Comparison of ENCODE assay signal across 7 cellular contexts in genomic region chr11:119149371-119150275, GRCh38. TPM values are rescaled to one million over a fixed set of nuclear protein-coding genes. Genes with fewer than 3 reads are reported as not detected.
A peak's percentile ranks its signal among the peaks of the same experiment; 100 is the strongest.
DNase-seq lines count a peak whose midpoint lies in the region; ATAC-seq and TF ChIP-seq lines count a peak whose summit lies in the region.

No MANE protein-coding gene starts in this region.

- peak overlapping the region in 1 of 3 donors; percentile 57 for H3K9ac ChIP-seq in skeletal muscle tissue (ENCODE audit: low read depth in 1 of 3, low read length in 3 of 3)

- peak overlapping the region; percentile 62 for H3K4me3 Mint-ChIP-seq in T-helper 17 cell

- H3K9me3 ChIP-seq in T-helper 17 cell (ENCODE audit: control insufficient read depth, low read length, poor library complexity, severe bottlenecking) (no peaks in the 10 kb centered on the region), right atrium auricular region (no peaks in the 10 kb centered on the region), skeletal muscle tissue (ENCODE audit: control insufficient read depth in 3 of 3, low read length in 3 of 3) (no peaks in the 10 kb centered on the region)

- ATAC-seq in T-helper 17 cell (peak; percentile 51), GM18502 (IDR thresholded peaks at IDR 0.05; ENCODE audit: poor library complexity, unreplicated experiment) (no peak)

- H3K4me3 ChIP-seq in HFF-Myc (replicated peaks; ENCODE audit: low read depth, low read length) (peak overlapping the region; percentile 47), right atrium auricular region (peak overlapping the region; percentile 48 to 62), skeletal muscle tissue (ENCODE audit: low read length in 3 of 3) (peak overlapping the region in 2 of 3 donors; percentile 67 to 70)

- H3K27me3 ChIP-seq in right atrium auricular region (no peaks in the 10 kb centered on the region), skeletal muscle tissue (ENCODE audit: control insufficient read depth in 3 of 3, insufficient read depth in 3 of 3, low read length in 3 of 3) (peaks cover 10 to 27% (median 25%) of the 10 kb centered on the region in 3 donors)

- DNase-seq in HFF-Myc (ENCODE audit: extremely low read depth, low read depth), result no peak
- no peak for DNase-seq in T-helper 17 cell
- DNase-seq in right atrium auricular region (ENCODE audit: low spot score), result no peak
- DNase-seq in NCI-H510A (lab: John Stamatoyannopoulos, UW), result no peak
- no peak for DNase-seq in activated CD4-positive, alpha-beta T cell treated with anti-CD3 and anti-CD28 coated beads for 4 hours

- H3K4me1 ChIP-seq in right atrium auricular region (peaks cover 0 to 20% of the 10 kb centered on the region in 2 donors), skeletal muscle tissue (ENCODE audit: control insufficient read depth in 3 of 3, insufficient read depth in 3 of 3, low read length in 3 of 3) (peaks cover 8 to 20% (median 12%) of the 10 kb centered on the region in 3 donors)

- H3K36me3 Mint-ChIP-seq in T-helper 17 cell (ENCODE audit: low read depth), result no peaks in the 10 kb centered on the region

- peaks cover 35% of the 10 kb centered on the region for H3K27me3 Mint-ChIP-seq in T-helper 17 cell

- TF ChIP-seq CTCF in HFF-Myc (IDR thresholded peaks at IDR 0.05; ENCODE audit: low read depth, low read length, missing control alignments), result no peak
- no peak for TF ChIP-seq CTCF in right atrium auricular region (IDR thresholded peaks at IDR 0.05)

- no peak overlapping the region for H3K27ac ChIP-seq in right atrium auricular region
- no peak overlapping the region for H3K27ac ChIP-seq in skeletal muscle tissue (ENCODE audit: low read depth, low read length)

- H3K27ac Mint-ChIP-seq in T-helper 17 cell, result no peak overlapping the region

- no peaks in the 10 kb centered on the region for H3K36me3 ChIP-seq in right atrium auricular region
- no peaks in the 10 kb centered on the region for H3K36me3 ChIP-seq in skeletal muscle tissue (ENCODE audit: control insufficient read depth in 3 of 3, insufficient read depth in 3 of 3, low read length in 3 of 3)

- H3K4me1 Mint-ChIP-seq in T-helper 17 cell, result peaks cover 8% of the 10 kb centered on the region

RNA-seq across cellular contexts. Expression of gene ABCG4, which starts 0.8 kb away (rescaled TPM):
- not detected for total RNA-seq in T-helper 17 cell
- 1 to 10 TPM; 1.4 to 1.8 TPM for total RNA-seq in right atrium auricular region
- under 0.01 TPM for total RNA-seq in skeletal muscle tissue

RNA-seq across cellular contexts. Expression of gene NLRX1, which starts 18.9 kb away (rescaled TPM):
- total RNA-seq in T-helper 17 cell (1 to 10 TPM; 6.6 to 6.9 TPM), right atrium auricular region (10 to 100 TPM; 16.9 to 24.3 TPM), skeletal muscle tissue (17.2 TPM)

RNA-seq across cellular contexts. Expression of gene HINFP, which starts 28.2 kb away (rescaled TPM):
- total RNA-seq in T-helper 17 cell, result 10 to 100 TPM; 22.3 to 26.1 TPM
- total RNA-seq in right atrium auricular region, result 10 to 100 TPM; 11.2 to 18.1 TPM
- total RNA-seq in skeletal muscle tissue, result 18.3 TPM

RNA-seq across cellular contexts. Expression of gene NHERF4, which starts 35.7 kb away (rescaled TPM):
- total RNA-seq in T-helper 17 cell (1 to 10 TPM in 1 of 2 donors, under 1 TPM in 1; 0.65 to 1.0 TPM), right atrium auricular region (1 to 10 TPM; 1.7 to 5.6 TPM), skeletal muscle tissue (under 0.01 TPM)

RNA-seq across cellular contexts. Expression of gene C2CD2L, which starts 42.5 kb away (rescaled TPM):
- total RNA-seq in T-helper 17 cell, result 10 to 100 TPM; 20.9 to 24.6 TPM
- 10 to 100 TPM; 10.0 to 14.2 TPM for total RNA-seq in right atrium auricular region
- total RNA-seq in skeletal muscle tissue, result 2.1 TPM
